ENCODE assay signal across 11 cellular contexts in the genomic region with DNA sequence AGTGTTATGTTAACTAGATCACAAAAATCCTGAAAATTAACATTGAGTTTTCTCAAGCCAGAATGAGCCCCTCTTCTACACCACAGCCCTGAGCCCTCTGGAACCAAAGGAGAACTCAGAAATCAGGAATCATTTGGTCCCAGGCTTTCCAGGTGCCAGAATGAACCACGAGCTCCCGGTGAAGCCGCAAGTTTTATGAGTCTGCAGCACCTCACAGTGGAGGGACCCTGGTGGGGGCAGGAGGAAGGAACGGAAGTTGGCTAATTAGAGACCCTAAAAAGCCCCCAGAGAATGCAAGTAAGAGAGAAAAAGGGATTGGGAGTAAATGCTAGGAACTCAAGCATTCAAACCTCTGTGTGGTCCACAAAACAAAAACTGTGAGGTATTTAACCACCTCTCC. TPM values are rescaled to one million over a fixed set of nuclear protein-coding genes. Genes with fewer than 3 reads are reported as not detected.
DNase-seq lines count a peak whose midpoint lies in the region; ATAC-seq and TF ChIP-seq lines count a peak whose summit lies in the region.
"Had no signal": no experiment of that assay in that cellular context is flagged by ENCODE, and none has a peak within 500 bp of the region (broad histone marks: within the 10 kb centered on the region; RNA-seq: fewer than 3 reads in every experiment).

No MANE protein-coding gene starts in this region.

- TF ChIP-seq CTCF in OCI-LY3 (IDR thresholded peaks at IDR 0.05; ENCODE audit: low read depth, low read length) (peak; percentile 34; the same call in 1 of the 2 replicates), endodermal cell (conservative IDR thresholded peaks at IDR 0.05) (peak; percentile 82), psoas muscle (IDR thresholded peaks at IDR 0.05) (peak; percentile 31), GM10248 (IDR thresholded peaks at IDR 0.05; ENCODE audit: control extremely low read depth, extremely low read depth, low read depth, missing control alignments) (no peak)

- no peaks in the 10 kb centered on the region for H3K36me3 Mint-ChIP-seq in activated T-cell treated with anti-CD3 and anti-CD28 coated beads, Interleukin-2, amount 50 U/mL, for 72 hours (ENCODE audit: insufficient read depth in 2 of 2)
- peaks cover 8% of the 10 kb centered on the region for H3K36me3 Mint-ChIP-seq in endodermal cell (ENCODE audit: low read depth)

- POLR2A ChIA-PET in GM10248 (lab: Yijun Ruan, JAX), result no interaction called here

- H3K27ac ChIP-seq in OCI-LY3 (ENCODE audit: low read length), result no peak overlapping the region
- H3K27ac ChIP-seq in endodermal cell (ENCODE audit: low read depth, low read length), result no peak overlapping the region
- no peak overlapping the region for H3K27ac ChIP-seq in psoas muscle
- H3K27ac ChIP-seq: ascending aorta had no signal

- H3K4me3 Mint-ChIP-seq in activated T-cell treated with anti-CD3 and anti-CD28 coated beads, Interleukin-2, amount 50 U/mL, for 72 hours, result no peak overlapping the region
- H3K4me3 Mint-ChIP-seq in endodermal cell, result no peak overlapping the region
- H3K4me3 Mint-ChIP-seq: CD4-positive, alpha-beta T cell had no signal

- H3K9me3 ChIP-seq in OCI-LY3 (ENCODE audit: insufficient read depth, low read length), result no peaks in the 10 kb centered on the region
- H3K9me3 ChIP-seq in endodermal cell (ENCODE audit: control insufficient read depth, low read length), result no peaks in the 10 kb centered on the region
- H3K9me3 ChIP-seq in psoas muscle, result no peaks in the 10 kb centered on the region
- H3K9me3 ChIP-seq: ascending aorta had no signal

- intact Hi-C loops in psoas muscle (cut with DNase I), result loop anchor here in 1 of 2 donors (5.0 kb wide), 1 partner anchor 435 kb away; no protein-coding TSS in a partner anchor

- H3K4me3 ChIP-seq in OCI-LY3 (ENCODE audit: low read length) (no peak overlapping the region), endodermal cell (ENCODE audit: low read length) (no peak overlapping the region), psoas muscle (no peak overlapping the region)
- H3K4me3 ChIP-seq: ascending aorta had no signal

- H3K9me3 Mint-ChIP-seq in activated T-cell treated with anti-CD3 and anti-CD28 coated beads, Interleukin-2, amount 50 U/mL, for 72 hours, result no peaks in the 10 kb centered on the region
- no peaks in the 10 kb centered on the region for H3K9me3 Mint-ChIP-seq in endodermal cell
- H3K9me3 Mint-ChIP-seq: CD4-positive, alpha-beta T cell had no signal

- no peak for ATAC-seq in activated T-cell treated with anti-CD3 and anti-CD28 coated beads, Interleukin-2, amount 50 U/mL, for 72 hours (replicated peaks in 1 of 2)
- ATAC-seq in psoas muscle (peak in 1 of 4 donors; percentile 58), GM21619 (IDR thresholded peaks at IDR 0.05; ENCODE audit: unreplicated experiment) (no peak)

- peaks cover 77% of the 10 kb centered on the region for H3K4me1 Mint-ChIP-seq in activated T-cell treated with anti-CD3 and anti-CD28 coated beads, Interleukin-2, amount 50 U/mL, for 72 hours (ENCODE audit: low read depth)
- peaks cover 22% of the 10 kb centered on the region for H3K4me1 Mint-ChIP-seq in endodermal cell

- H3K36me3 ChIP-seq in OCI-LY3 (replicated peaks; ENCODE audit: low read depth, low read length) (no peaks in the 10 kb centered on the region), endodermal cell (ENCODE audit: control insufficient read depth, insufficient read depth, low read length) (peaks cover 7% of the 10 kb centered on the region), psoas muscle (ENCODE audit: insufficient read depth in 1 of 2, low read depth in 1 of 2) (no peaks in the 10 kb centered on the region)
- H3K36me3 ChIP-seq: ascending aorta had no signal

- no peak overlapping the region for H3K9ac ChIP-seq in OCI-LY3 (ENCODE audit: low read length)
- H3K9ac ChIP-seq in endodermal cell (ENCODE audit: extremely low read depth, low read length, poor library complexity, severe bottlenecking), result no peak overlapping the region

- DNase-seq in activated T-cell treated with anti-CD3 and anti-CD28 coated beads, Interleukin-2, amount 50 U/mL, for 72 hours, result no peak
- no peak for DNase-seq in activated T-cell treated with anti-CD3 and anti-CD28 coated beads, Interleukin-2, amount 50 U/mL, for 1 hour
- DNase-seq in endodermal cell (peak; percentile 79), psoas muscle (no peak), hepatic stellate cell (ENCODE audit: low spot score) (no peak), GM10248 (ENCODE audit: extremely low spot score) (no peak)
- DNase-seq: activated CD4-positive, alpha-beta T cell treated with anti-CD3 and anti-CD28 coated beads for 1 hour; CD4-positive, alpha-beta T cell had no signal

- H3K27me3 Mint-ChIP-seq in activated T-cell treated with anti-CD3 and anti-CD28 coated beads, Interleukin-2, amount 50 U/mL, for 72 hours (ENCODE audit: low read depth), result no peaks in the 10 kb centered on the region
- no peaks in the 10 kb centered on the region for H3K27me3 Mint-ChIP-seq in endodermal cell (ENCODE audit: insufficient read depth)
- H3K27me3 Mint-ChIP-seq: CD4-positive, alpha-beta T cell had no signal

- CTCF ChIA-PET in GM10248 (lab: Yijun Ruan, JAX), result interaction anchor here (2.1 kb wide), 1 partner anchor 15 kb away, joined by 9 read pairs; no protein-coding TSS in a partner anchor

- H4K20me1 ChIP-seq in OCI-LY3 (ENCODE audit: insufficient read depth, low read length), result no peaks in the 10 kb centered on the region

- no peak overlapping the region for H2AFZ ChIP-seq in OCI-LY3 (ENCODE audit: low read depth, low read length)

- peak overlapping the region; percentile 41 for H3K27ac Mint-ChIP-seq in activated T-cell treated with anti-CD3 and anti-CD28 coated beads, Interleukin-2, amount 50 U/mL, for 72 hours
- H3K27ac Mint-ChIP-seq in endodermal cell, result no peak overlapping the region
- H3K27ac Mint-ChIP-seq: CD4-positive, alpha-beta T cell had no signal

- 79 to 80% methylated on average over 4 of the region's 4 CpGs for WGBS in endodermal cell (ENCODE audit: insufficient coverage in 1 of 2, insufficient read length in 1 of 2), 2 experiments
- 50 to 62% (median 57%) methylated on average over 4 of the region's 4 CpGs for WGBS in psoas muscle, 3 donors

- H3K4me1 ChIP-seq in OCI-LY3 (ENCODE audit: low read length) (peaks cover 37% of the 10 kb centered on the region), endodermal cell (ENCODE audit: control insufficient read depth, insufficient read depth, low read length) (no peaks in the 10 kb centered on the region), psoas muscle (peaks cover 11% of the 10 kb centered on the region)
- H3K4me1 ChIP-seq: ascending aorta had no signal

- H3K79me2 ChIP-seq in OCI-LY3 (ENCODE audit: low read length), result no peaks in the 10 kb centered on the region

- no peak overlapping the region for H3K4me2 ChIP-seq in OCI-LY3 (ENCODE audit: low read length)

- H3K27me3 ChIP-seq in OCI-LY3 (ENCODE audit: low read depth, low read length) (no peaks in the 10 kb centered on the region), endodermal cell (ENCODE audit: control insufficient read depth, insufficient read depth, low read length, poor library complexity, severe bottlenecking) (no peaks in the 10 kb centered on the region), psoas muscle (ENCODE audit: insufficient read depth in 3 of 3, low read length in 2 of 3) (no peaks in the 10 kb centered on the region)
- H3K27me3 ChIP-seq: ascending aorta had no signal

RNA-seq across cellular contexts. Expression of gene BCL2L14, which starts 52.9 kb away (rescaled TPM):
- 1 to 10 TPM; 3.2 to 6.0 TPM for total RNA-seq in activated T-cell treated with anti-CD3 and anti-CD28 coated beads, Interleukin-2, amount 50 U/mL, for 72 hours
- total RNA-seq in endodermal cell (10 to 100 TPM in 1 of 2 donors, 1 to 10 TPM in 1; 4.4 to 10.5 TPM), psoas muscle (not detected)
- polyA plus RNA-seq in endodermal cell (2013, experiment 1 of 2), result 0.39 TPM
- polyA plus RNA-seq in endodermal cell (2013, experiment 2 of 2), result 0.33 TPM
- polyA plus RNA-seq in psoas muscle, result not detected
- total RNA-seq: ascending aorta had no signal
